ENCODE assay signal across 11 cellular contexts in genomic region chr17:15395091-15395490, GRCh38. TPM values are rescaled to one million over a fixed set of nuclear protein-coding genes. Genes with fewer than 3 reads are reported as not detected.
"Had no signal": no experiment of that assay in that cellular context is flagged by ENCODE, and none has a peak within 500 bp of the region (broad histone marks: within the 10 kb centered on the region; RNA-seq: fewer than 3 reads in every experiment).

No MANE protein-coding gene starts in this region.

- H3K4me1 ChIP-seq: HAP-1 had no signal

- H3K4me3 ChIP-seq: GM23338, HAP-1 had no signal

- H2AFZ ChIP-seq: GM23338 had no signal

- H3K9ac ChIP-seq: KMS-11 had no signal

- H3K4me2 ChIP-seq: GM23338, KMS-11 had no signal

- H3K36me3 ChIP-seq: HAP-1 had no signal

- H3K27ac ChIP-seq: HL-60, KMS-11 had no signal

- H3K9me3 ChIP-seq: HAP-1 had no signal

- ATAC-seq: GM23338, HCT116 had no signal

- DNase-seq: H7, HFFc6, KBM-7 had no signal

- FAIRE-seq: H1 had no signal

RNA-seq across cellular contexts. Expression of gene TEKT3, which starts 53.7 kb away (rescaled TPM):
- total RNA-seq: HFFc6, HT1080 had no signal
- polyA plus RNA-seq: IgD-negative memory B cell had no signal
